In genomic region chr16:85563515-85564276, GRCh38 we compare ENCODE assay signal across 9 cellular contexts. TPM values are rescaled to one million over a fixed set of nuclear protein-coding genes. Genes with fewer than 3 reads are reported as not detected.
DNase-seq lines count a peak whose midpoint lies in the region; ATAC-seq and TF ChIP-seq lines count a peak whose summit lies in the region.
"Had no signal": no experiment of that assay in that cellular context is flagged by ENCODE, and none has a peak within 500 bp of the region (broad histone marks: within the 10 kb centered on the region; RNA-seq: fewer than 3 reads in every experiment).

No MANE protein-coding gene starts in this region.

- no peaks in the 10 kb centered on the region for H3K9me3 ChIP-seq in CD4-positive, alpha-beta memory T cell (ENCODE audit: control insufficient read depth in 1 of 2, low read length in 2 of 2)
- no peaks in the 10 kb centered on the region for H3K9me3 ChIP-seq in gastroesophageal sphincter
- no peaks in the 10 kb centered on the region for H3K9me3 ChIP-seq in ovary

- intact Hi-C loops in CD4-positive, alpha-beta memory T cell (cut with micrococcal nuclease) = no loop called here
- intact Hi-C loops in ovary (cut with DNase I) = no loop called here

- H3K9me3 Mint-ChIP-seq in CD4-positive, alpha-beta memory T cell = no peaks in the 10 kb centered on the region
- H3K9me3 Mint-ChIP-seq: T-helper 2 cell treated with Interferon-gamma antibody and Interleukin-4, amounts not matched to agents 5 μg/mL and 100 μg/mL, for 36 hours had no signal

- peaks cover 19% of the 10 kb centered on the region for H3K4me1 ChIP-seq in CD4-positive, alpha-beta memory T cell (ENCODE audit: insufficient read depth, low read length)
- peaks cover 0 to 61% (median 15%) of the 10 kb centered on the region in 3 donors for H3K4me1 ChIP-seq in gastroesophageal sphincter
- peaks cover 6% of the 10 kb centered on the region for H3K4me1 ChIP-seq in ovary (ENCODE audit: insufficient read depth)

- TF ChIP-seq EP300 in gastroesophageal sphincter (IDR thresholded peaks at IDR 0.05) (no peak), ovary (IDR thresholded peaks at IDR 0.05) (no peak)

- H3K36me3 Mint-ChIP-seq in CD4-positive, alpha-beta memory T cell = no peaks in the 10 kb centered on the region

- no peak overlapping the region for H3K4me3 ChIP-seq in CD4-positive, alpha-beta memory T cell (ENCODE audit: low read length in 2 of 2)
- H3K4me3 ChIP-seq in gastroesophageal sphincter (no peak overlapping the region), ovary (no peak overlapping the region)

- WGBS in gastroesophageal sphincter (ENCODE audit: low coverage in 1 of 2), 2 donors = 51 to 92% methylated on average over 1 to 2 of the region's 19 CpGs
- 50 to 68% (median 52%) methylated on average over 18 to 19 of the region's 19 CpGs for WGBS in ovary, 3 donors

- POLR2A ChIA-PET in CD4-positive, alpha-beta memory T cell (lab: Charles Lee; ENCODE audit: partially characterized antibody) = interaction anchor here (0.9 to 1.5 kb wide), 2 partner anchors 9 to 10 kb away, joined by 3 to 4 read pairs; no protein-coding TSS in a partner anchor

- TF ChIP-seq POLR2A in gastroesophageal sphincter (IDR thresholded peaks at IDR 0.05) = no peak
- TF ChIP-seq POLR2A in ovary (IDR thresholded peaks at IDR 0.05) = no peak

- CTCF ChIA-PET in CD4-positive, alpha-beta memory T cell (lab: Charles Lee; ENCODE audit: partially characterized antibody) = interaction anchor here (0.7 to 2.0 kb wide), 9 partner anchors 10 to 592 kb away, joined by 3 to 9 read pairs (median 3); no protein-coding TSS in a partner anchor

- TF ChIP-seq CTCF in gastroesophageal sphincter (IDR thresholded peaks at IDR 0.05) = peak in 2 of 4 experiments; percentile 17 to 19
- TF ChIP-seq CTCF in ovary (IDR thresholded peaks at IDR 0.05) = no peak

- H3K27me3 ChIP-seq in CD4-positive, alpha-beta memory T cell (ENCODE audit: insufficient read depth, low read length) = no peaks in the 10 kb centered on the region
- no peaks in the 10 kb centered on the region for H3K27me3 ChIP-seq in gastroesophageal sphincter
- H3K27me3 ChIP-seq in ovary = no peaks in the 10 kb centered on the region

- H3K27ac Mint-ChIP-seq in CD4-positive, alpha-beta memory T cell = peak overlapping the region; percentile 17 to 90 (median 84)
- H3K27ac Mint-ChIP-seq: T-helper 2 cell treated with Interferon-gamma antibody and Interleukin-4, amounts not matched to agents 5 μg/mL and 100 μg/mL, for 36 hours had no signal

- peak in 1 of 5 donors; percentile 30 for DNase-seq in CD4-positive, alpha-beta memory T cell
- DNase-seq in ovary (peak; percentile 67 to 87 (median 76)), NCI-H1694 (lab: John Stamatoyannopoulos, UW) (no peak), middle frontal gyrus (ENCODE audit: extremely low spot score, low spot score) (no peak), H4 (ENCODE audit: low spot score) (no peak)

- H3K27me3 Mint-ChIP-seq in CD4-positive, alpha-beta memory T cell = no peaks in the 10 kb centered on the region

- no peak overlapping the region for H3K4me3 Mint-ChIP-seq in CD4-positive, alpha-beta memory T cell
- H3K4me3 Mint-ChIP-seq: T-helper 2 cell treated with Interferon-gamma antibody and Interleukin-4, amounts not matched to agents 5 μg/mL and 100 μg/mL, for 36 hours had no signal

- H3K36me3 ChIP-seq in CD4-positive, alpha-beta memory T cell (ENCODE audit: insufficient read depth, low read length) = no peaks in the 10 kb centered on the region
- no peaks in the 10 kb centered on the region for H3K36me3 ChIP-seq in gastroesophageal sphincter
- no peaks in the 10 kb centered on the region for H3K36me3 ChIP-seq in ovary

- peaks cover 13 to 63% (median 39%) of the 10 kb centered on the region in 4 donors for H3K4me1 Mint-ChIP-seq in CD4-positive, alpha-beta memory T cell

- H3K27ac ChIP-seq in CD4-positive, alpha-beta memory T cell (ENCODE audit: low read depth, low read length) = no peak overlapping the region
- H3K27ac ChIP-seq in gastroesophageal sphincter (peak overlapping the region in 3 of 4 donors; percentile 31 to 52 (median 39)), ovary (peak overlapping the region in 1 of 2 donors; percentile 38)

- peak; percentile 75 for ATAC-seq in SK-N-SH treated with all-trans-retinoic acid at 6 μM for 48 hours
- ATAC-seq in gastroesophageal sphincter = peak; percentile 67
- ATAC-seq in GM21526 (IDR thresholded peaks at IDR 0.05; ENCODE audit: low FRiP score, unreplicated experiment) = no peak

TF ChIP-seq in SK-N-SH treated with all-trans-retinoic acid at 6 μM for 48 hours, 23 proteins besides CTCF, POLR2A, EP300 and RAD21:
- no peak for TF ChIP-seq ZFP30 (CRISPR knock-in tag; IDR thresholded peaks at IDR 0.05)
- TF ChIP-seq BACH2 (CRISPR knock-in tag; IDR thresholded peaks at IDR 0.05; ENCODE audit: borderline replicate concordance) = no peak
- TF ChIP-seq SNAI2 (CRISPR knock-in tag; IDR thresholded peaks at IDR 0.05) = no peak
- no peak for TF ChIP-seq CREB5 (CRISPR knock-in tag; IDR thresholded peaks at IDR 0.05; ENCODE audit: low read depth)

RNA-seq across cellular contexts. Expression of gene GSE1, which starts 49.4 kb away (rescaled TPM):
- 10 to 100 TPM; 24.1 to 25.0 TPM for total RNA-seq in CD4-positive, alpha-beta memory T cell
- 1 to 10 TPM in 1 of 2 donors, under 1 TPM in 1; 0.23 to 2.1 TPM for polyA plus RNA-seq in CD4-positive, alpha-beta memory T cell
- total RNA-seq in gastroesophageal sphincter (10 to 100 TPM; 23.4 to 65.5 (median 52.5) TPM), ovary (100 to 1,000 TPM in 4 of 7 donors, 10 to 100 TPM in 3; 37.4 to 212 (median 130) TPM)
- 10 to 100 TPM; 32.9 to 36.1 TPM for polyA plus RNA-seq in ovary
- total RNA-seq in H4 (2014; rRNA removed; shearing (Covaris generic)) = 8.0 and 11.9 TPM in 2 replicates

Comparison
In these comparisons a context has a peak if more than half of its experiments do, and no peak if none do; other contexts are left out.
1. DNase-seq: peak in ovary (5 of 5); none in NCI-H1694 (single experiment), middle frontal gyrus (single experiment) and H4 (single experiment).